ENCODE assay signal across 29 cellular contexts in genomic region chr2:52343010-52343409, GRCh38.
"Had no signal": no experiment of that assay in that cellular context is flagged by ENCODE, and none has a peak within 500 bp of the region (broad histone marks: within the 10 kb centered on the region; RNA-seq: fewer than 3 reads in every experiment).

No MANE protein-coding gene starts in this region.

- H3K27ac ChIP-seq: neural progenitor cell, ovary, parathyroid adenoma, psoas muscle, skin epidermis, suprapubic skin, thoracic aorta, thyroid gland, tibial nerve, upper lobe of left lung, vagina had no signal

- H3K4me3 ChIP-seq: neural progenitor cell, ovary, psoas muscle, skin epidermis, suprapubic skin, thoracic aorta, thyroid gland, tibial nerve, upper lobe of left lung, vagina had no signal

- H2AFZ ChIP-seq: neural progenitor cell, parathyroid adenoma had no signal

- H3K79me2 ChIP-seq: parathyroid adenoma had no signal

- H3K36me3 ChIP-seq: neural progenitor cell, ovary, suprapubic skin, thoracic aorta, thyroid gland, tibial nerve, upper lobe of left lung, vagina had no signal

- H3K4me2 ChIP-seq: neural progenitor cell had no signal

- FAIRE-seq: urothelium cell line had no signal

- ATAC-seq: naive thymus-derived CD4-positive, alpha-beta T cell; natural killer cell; psoas muscle; right cardiac atrium; sciatic nerve; stimulated activated memory B cell treated with anti-CD40 and anti-IgM and Interleukin-4, amounts not matched to agents 10 μg/mL and 1 μg/mL and 100 μg/mL, for 72 hours; stimulated activated naive CD8-positive, alpha-beta T cell treated with anti-CD3 and anti-CD28 coated beads, Interleukin-15, amount 100 ng/mL, for 72 hours; stimulated activated naive CD8-positive, alpha-beta T cell treated with anti-CD3 and anti-CD28 coated beads, Interleukin-15, Interleukin-2, amounts not matched to agents 100 U/mL and 50 U/mL, for 24 hours had no signal

- DNase-seq: naive thymus-derived CD4-positive, alpha-beta T cell; natural killer cell; occipital lobe; ovary; posterior cingulate gyrus; psoas muscle; right cardiac atrium; stimulated activated CD4-positive, alpha-beta T cell treated with anti-CD3 and anti-CD28 coated beads, Interleukin-15, amount 100 ng/mL, for 24 hours; stimulated activated CD4-positive, alpha-beta T cell treated with anti-CD3 and anti-CD28 coated beads, Interleukin-2, amount 100 ng/mL, for 24 hours; stimulated activated CD4-positive, alpha-beta T cell treated with anti-CD3 and anti-CD28 coated beads, Interleukin-4, amount 100 ng/mL, for 1 hour; stimulated activated CD4-positive, alpha-beta T cell treated with anti-CD3 and anti-CD28 coated beads, Interleukin-4, amount 100 ng/mL, for 4 hours; stimulated activated CD8-positive, alpha-beta memory T cell treated with anti-CD3 and anti-CD28 coated beads, Interleukin-4, amount 100 ng/mL, for 48 hours; stimulated activated naive CD4-positive, alpha-beta T cell; stimulated activated naive CD8-positive, alpha-beta T cell treated with anti-CD3 and anti-CD28 coated beads, Interleukin-15, amount 100 ng/mL, for 72 hours; stimulated activated naive CD8-positive, alpha-beta T cell treated with anti-CD3 and anti-CD28 coated beads, Interleukin-15, Interleukin-2, amounts not matched to agents 100 U/mL and 50 U/mL, for 24 hours; substantia nigra; thyroid gland; trophoblast cell; upper lobe of left lung had no signal

- H3K27me3 ChIP-seq: neural progenitor cell, ovary, suprapubic skin, thyroid gland, tibial nerve, upper lobe of left lung, vagina had no signal

- H3K9ac ChIP-seq: neural progenitor cell, parathyroid adenoma had no signal

- H3K4me1 ChIP-seq: parathyroid adenoma, psoas muscle, suprapubic skin, thyroid gland, upper lobe of left lung, vagina had no signal

- H3K9me3 ChIP-seq: ovary, psoas muscle, suprapubic skin, thoracic aorta, thyroid gland, tibial nerve, upper lobe of left lung, vagina had no signal
